ENCODE assay signal across 30 cellular contexts in genomic region chr17:20823890-20824289, GRCh38.
"Had no signal": no experiment of that assay in that cellular context is flagged by ENCODE, and none has a peak within 500 bp of the region (broad histone marks: within the 10 kb centered on the region; RNA-seq: fewer than 3 reads in every experiment).

No MANE protein-coding gene starts in this region.

- H3K9me3 ChIP-seq: esophagus squamous epithelium, neutrophil, pancreas, suprapubic skin, transverse colon, upper lobe of right lung, uterus had no signal

- H3K4me1 ChIP-seq: esophagus squamous epithelium, heart left ventricle, pancreas, suprapubic skin, transverse colon, upper lobe of right lung, uterus had no signal

- H3K9me3 Mint-ChIP-seq: effector memory CD8-positive, alpha-beta T cell; natural killer cell; neural crest cell; stimulated activated naive CD8-positive, alpha-beta T cell treated with anti-CD3 and anti-CD28 coated beads, Interleukin-15, amount 100 ng/mL, for 72 hours had no signal

- H3K36me3 ChIP-seq: esophagus squamous epithelium, heart left ventricle, neutrophil, pancreas, suprapubic skin, transverse colon, upper lobe of right lung, uterus had no signal

- H3K36me3 Mint-ChIP-seq: memory B cell, natural killer cell had no signal

- H3K4me3 ChIP-seq: esophagus squamous epithelium, heart left ventricle, hepatocyte, lung, pancreas, smooth muscle cell, suprapubic skin, transverse colon, upper lobe of right lung, uterus had no signal

- H3K4me1 Mint-ChIP-seq: memory B cell; natural killer cell; neural crest cell; stimulated activated naive CD8-positive, alpha-beta T cell treated with anti-CD3 and anti-CD28 coated beads, Interleukin-15, amount 100 ng/mL, for 72 hours had no signal

- FAIRE-seq: endometrium, frontal cortex, islet of Langerhans, pancreas had no signal

- H3K4me3 Mint-ChIP-seq: effector memory CD8-positive, alpha-beta T cell; memory B cell; natural killer cell; neural crest cell; stimulated activated naive CD8-positive, alpha-beta T cell treated with anti-CD3 and anti-CD28 coated beads, Interleukin-15, amount 100 ng/mL, for 72 hours had no signal

- H2AFZ ChIP-seq: hepatocyte had no signal

- H3K27ac ChIP-seq: esophagus squamous epithelium, heart left ventricle, hepatocyte, neutrophil, pancreas, suprapubic skin, transverse colon, upper lobe of right lung, uterus had no signal

- H3K79me2 ChIP-seq: hepatocyte had no signal

- H3K27me3 Mint-ChIP-seq: progenitor cell of endocrine pancreas; stimulated activated naive CD8-positive, alpha-beta T cell treated with anti-CD3 and anti-CD28 coated beads, Interleukin-15, amount 100 ng/mL, for 72 hours had no signal

- H3K27ac Mint-ChIP-seq: effector memory CD8-positive, alpha-beta T cell; memory B cell; natural killer cell; progenitor cell of endocrine pancreas had no signal

- ATAC-seq: effector memory CD8-positive, alpha-beta T cell; heart left ventricle; left lobe of liver; natural killer cell; pancreas; sciatic nerve; stimulated activated naive CD8-positive, alpha-beta T cell treated with anti-CD3 and anti-CD28 coated beads, Interleukin-15, amount 100 ng/mL, for 72 hours; upper lobe of right lung had no signal

- H3K4me2 ChIP-seq: hepatocyte, smooth muscle cell had no signal

- H3K27me3 ChIP-seq: hepatocyte, neutrophil, pancreas, suprapubic skin, upper lobe of right lung, uterus had no signal

- DNase-seq: cortex of kidney; effector memory CD8-positive, alpha-beta T cell; erythroblast; esophagus squamous epithelium; heart left ventricle; kidney glomerular epithelial cell; natural killer cell; pancreas; stimulated activated CD4-positive, alpha-beta T cell treated with anti-CD3 and anti-CD28 coated beads, Interleukin-12 subunit alpha, Interleukin-12 subunit beta, amount 100 ng/mL, for 4 hours; stimulated activated CD4-positive, alpha-beta T cell treated with anti-CD3 and anti-CD28 coated beads, Interleukin-1b, Interleukin-23, amount 100 ng/mL, for 48 hours; stimulated activated CD4-positive, alpha-beta T cell treated with anti-CD3 and anti-CD28 coated beads, Interleukin-4, amount 100 ng/mL, for 1 hour; stimulated activated CD8-positive, alpha-beta memory T cell treated with anti-CD3 and anti-CD28 coated beads, Interleukin-4, amount 100 ng/mL, for 48 hours; stimulated activated naive CD4-positive, alpha-beta T cell; stimulated activated naive CD8-positive, alpha-beta T cell treated with anti-CD3 and anti-CD28 coated beads, Interleukin-15, amount 100 ng/mL, for 72 hours; transverse colon; upper lobe of right lung; uterus had no signal
